Comparison of ENCODE assay signal across 8 cellular contexts in the genomic region with DNA sequence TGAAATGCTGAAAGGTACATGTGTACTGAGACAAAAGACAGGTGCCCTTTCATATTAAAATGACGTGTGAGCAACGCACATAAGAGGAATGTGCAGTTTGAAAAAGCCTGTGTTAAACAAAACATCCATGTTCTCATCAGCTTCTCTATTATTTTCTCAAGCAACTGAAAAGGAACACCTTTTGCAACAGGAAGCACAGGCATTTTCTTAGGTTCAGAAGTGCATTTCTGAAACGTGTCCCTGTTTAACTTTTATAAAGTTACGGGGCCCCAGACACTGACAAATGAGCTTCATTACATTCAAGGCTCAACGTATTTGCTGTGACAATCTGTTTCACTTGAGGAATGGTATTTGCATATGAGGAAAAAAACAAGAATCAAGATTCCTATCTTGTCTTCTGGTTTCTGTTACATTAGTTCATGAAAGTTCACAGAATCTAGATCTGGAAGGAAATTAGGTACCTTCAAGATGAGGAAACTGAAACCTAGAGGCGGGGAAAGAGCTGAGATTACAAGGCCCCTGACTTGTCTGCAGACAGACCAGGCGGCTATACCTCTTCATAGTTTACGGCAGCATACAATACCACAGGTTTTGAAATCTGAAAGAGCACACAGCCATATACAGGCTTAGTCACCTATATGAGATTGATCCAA.
A peak's percentile ranks its signal among the peaks of the same experiment; 100 is the strongest.
DNase-seq lines count a peak whose midpoint lies in the region; FAIRE-seq and TF ChIP-seq lines count a peak whose summit lies in the region.

No MANE protein-coding gene starts in this region.

- no peak overlapping the region for H2AFZ ChIP-seq in MM.1S (ENCODE audit: low read length)

- no peaks in the 10 kb centered on the region for H3K9me2 ChIP-seq in MM.1S (replicated peaks; ENCODE audit: insufficient read depth, low read length)

- H3K27me3 ChIP-seq in MM.1S (replicated peaks; ENCODE audit: insufficient read depth, low read length) (no peaks in the 10 kb centered on the region), bronchial epithelial cell (ENCODE audit: control insufficient read depth, insufficient read depth, low read length) (no peaks in the 10 kb centered on the region)

- H3K9ac ChIP-seq in MM.1S (ENCODE audit: low read length): peak overlapping the region; percentile 47

- FAIRE-seq in bronchial epithelial cell (lab: Jason Lieb, UNC): no peak

- H3K9me3 ChIP-seq in MM.1S (replicated peaks; ENCODE audit: insufficient read depth, low read length): no peaks in the 10 kb centered on the region

- H4K20me1 ChIP-seq in MM.1S (ENCODE audit: insufficient read depth, low read length): no peaks in the 10 kb centered on the region

- TF ChIP-seq CTCF in MM.1S (IDR thresholded peaks at IDR 0.05; ENCODE audit: low read length) (no peak), bronchial epithelial cell (IDR thresholded peaks at IDR 0.05; ENCODE audit: insufficient read depth, low read length, severe bottlenecking) (no peak)

- H3K36me3 ChIP-seq in MM.1S (replicated peaks; ENCODE audit: insufficient read depth, low read length) (no peaks in the 10 kb centered on the region), bronchial epithelial cell (ENCODE audit: control insufficient read depth, insufficient read depth, low read length) (no peaks in the 10 kb centered on the region)

- DNase-seq in activated T-cell treated with anti-CD3 and anti-CD28 coated beads for 24 hours (ENCODE audit: low read depth) (peak; percentile 26), activated T-cell treated with anti-CD3 and anti-CD28 coated beads for 4 hours (no peak), MM.1S (peak; percentile 92), bronchial epithelial cell (ENCODE audit: low read depth) (peak; percentile 92), GM03348 (ENCODE audit: low spot score) (no peak), NCI-H2171 (lab: John Stamatoyannopoulos, UW) (no peak), NCI-H1048 (lab: John Stamatoyannopoulos, UW) (no peak)
- DNase-seq in stimulated activated naive CD4-positive, alpha-beta T cell (lab: John Stamatoyannopoulos, UW): peak in 5 of 6 experiments; percentile 5 to 80 (median 78)

- H3K4me1 ChIP-seq in MM.1S (ENCODE audit: low read length): peaks cover 21% of the 10 kb centered on the region

- H3K4me2 ChIP-seq in MM.1S (ENCODE audit: low read depth, low read length): peak overlapping the region; percentile 71

- H3K4me3 ChIP-seq in MM.1S (ENCODE audit: low read length) (peak overlapping the region; percentile 41), bronchial epithelial cell (ENCODE audit: low read depth, low read length) (no peak overlapping the region)

- peak overlapping the region; percentile 82 for H3K27ac ChIP-seq in MM.1S (ENCODE audit: low read length)

- H3K79me2 ChIP-seq in MM.1S (ENCODE audit: low read length): no peaks in the 10 kb centered on the region

- peaks cover 15% of the 10 kb centered on the region for H3F3A ChIP-seq in MM.1S (ENCODE audit: insufficient read depth, low read length)

Comparison
In these comparisons a context has a peak if more than half of its experiments do, and no peak if none do; other contexts are left out.
1. DNase-seq: peak in activated T-cell treated with anti-CD3 and anti-CD28 coated beads for 24 hours (single experiment), MM.1S (single experiment), bronchial epithelial cell (single experiment) and stimulated activated naive CD4-positive, alpha-beta T cell (5 of 6); none in activated T-cell treated with anti-CD3 and anti-CD28 coated beads for 4 hours (single experiment), GM03348 (single experiment), NCI-H2171 (single experiment) and NCI-H1048 (single experiment).